Comparison of ENCODE assay signal across 8 cellular contexts in the genomic region with DNA sequence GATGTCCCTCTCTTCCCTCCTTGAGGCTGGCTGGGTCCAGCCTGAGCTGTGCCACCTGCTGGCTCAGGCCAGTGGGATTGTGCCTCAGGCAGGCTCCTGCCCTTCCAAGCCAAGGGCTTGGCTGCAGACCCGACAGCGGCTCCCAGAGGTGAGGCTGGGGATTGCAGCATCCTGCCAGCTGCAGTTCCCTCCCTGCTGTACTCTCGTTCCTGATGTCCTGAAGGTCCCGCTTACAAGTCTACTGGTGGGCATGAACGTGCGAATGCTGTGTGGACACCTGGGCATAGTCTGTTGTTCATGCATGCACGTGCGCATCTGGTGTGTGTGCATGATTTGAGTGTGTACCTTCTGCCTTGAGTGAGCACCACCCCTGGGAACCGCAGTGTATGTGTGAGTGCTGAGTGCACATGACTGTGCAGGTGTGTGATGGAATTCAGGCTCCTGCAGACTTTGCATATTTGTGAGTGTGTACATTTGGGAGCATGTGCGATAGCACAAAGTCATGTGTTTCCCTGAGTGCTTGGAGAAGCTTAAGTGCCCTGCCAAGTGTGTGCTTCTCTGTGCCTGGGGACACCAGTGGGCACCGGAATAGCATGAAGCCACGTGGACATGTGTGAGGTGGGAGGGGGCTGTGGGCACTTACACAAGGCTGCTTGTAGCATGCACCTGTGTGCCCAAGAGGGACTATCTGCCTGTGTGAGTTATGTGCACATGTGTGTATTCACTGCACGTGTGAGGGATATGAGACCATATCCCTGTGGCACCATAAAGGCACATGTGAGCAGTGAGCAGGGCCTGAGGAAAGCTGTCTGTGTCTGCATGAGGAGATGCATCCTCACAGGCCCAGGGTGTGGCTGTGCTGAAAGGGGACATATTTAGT. TPM values are rescaled to one million over a fixed set of nuclear protein-coding genes. Genes with fewer than 3 reads are reported as not detected.
DNase-seq lines count a peak whose midpoint lies in the region; ATAC-seq and TF ChIP-seq lines count a peak whose summit lies in the region.
"Had no signal": no experiment of that assay in that cellular context is flagged by ENCODE, and none has a peak within 500 bp of the region (broad histone marks: within the 10 kb centered on the region; RNA-seq: fewer than 3 reads in every experiment).

No MANE protein-coding gene starts in this region.

- H3K27me3 ChIP-seq in SJSA1 (replicated peaks), result no peaks in the 10 kb centered on the region
- H3K27me3 ChIP-seq in left ventricle myocardium inferior (ENCODE audit: low read depth), result peaks cover 28% of the 10 kb centered on the region

- H3K36me3 ChIP-seq in SJSA1, result no peaks in the 10 kb centered on the region
- no peaks in the 10 kb centered on the region for H3K36me3 ChIP-seq in left ventricle myocardium inferior

- intact Hi-C loops in left ventricle myocardium inferior (cut with micrococcal nuclease), result no loop called here

- TF ChIP-seq CTCF in GM10266 (IDR thresholded peaks at IDR 0.05; ENCODE audit: control insufficient read depth, insufficient read depth, low read depth, missing control alignments), result peak; percentile 80
- TF ChIP-seq CTCF in left ventricle myocardium inferior (IDR thresholded peaks at IDR 0.05; ENCODE audit: borderline replicate concordance), result peak; percentile 97
- TF ChIP-seq CTCF in retinal pigment epithelial cell (conservative IDR thresholded peaks at IDR 0.05; ENCODE audit: low read depth, low read length), result peak; percentile 100

- H3K9me3 ChIP-seq in SJSA1 (replicated peaks) (no peaks in the 10 kb centered on the region), left ventricle myocardium inferior (replicated peaks) (no peaks in the 10 kb centered on the region)

- in situ Hi-C loops in KBM-7 (cut with MboI; ENCODE audit: low pct_unique_long_range_greater_than_20kb, low sequenced_read_pairs), result no loop called here

- H3K4me3 ChIP-seq in SJSA1 (no peak overlapping the region), left ventricle myocardium inferior (no peak overlapping the region), retinal pigment epithelial cell (ENCODE audit: low read length) (no peak overlapping the region)

- H3K27ac ChIP-seq in SJSA1 (no peak overlapping the region), left ventricle myocardium inferior (replicated peaks) (no peak overlapping the region)

- H3K4me1 ChIP-seq in SJSA1 (replicated peaks) (peaks cover 39% of the 10 kb centered on the region), left ventricle myocardium inferior (peaks cover 7% of the 10 kb centered on the region)

- DNase-seq in GM10266 (ENCODE audit: extremely low spot score), result peak; percentile 58
- DNase-seq in KBM-7, result peak; percentile 85
- peak; percentile 71 to 87 for DNase-seq in SJSA1 (ENCODE audit: low read depth in 1 of 2, low spot score in 2 of 2)
- peak; percentile 38 for DNase-seq in amniotic stem cell (lab: John Stamatoyannopoulos, UW)
- DNase-seq in left ventricle myocardium inferior, result peak; percentile 70
- DNase-seq in retinal pigment epithelial cell (ENCODE audit: low read depth), result no peak

- ATAC-seq in GM21360 (IDR thresholded peaks at IDR 0.05; ENCODE audit: unreplicated experiment), result no peak

RNA-seq across cellular contexts. Expression of gene KRT7, which starts 19.3 kb away (rescaled TPM):
- total RNA-seq in SJSA1 (2014; rRNA removed; shearing (Covaris generic)), result 2.1 and 16.1 TPM in 2 replicates
- not detected for total RNA-seq in left ventricle myocardium inferior
- total RNA-seq: frontal cortex had no signal

RNA-seq across cellular contexts. Expression of gene KRT80, which starts 22.0 kb away (rescaled TPM):
- 1.5 and 4.0 TPM in 2 replicates for total RNA-seq in SJSA1 (2014; rRNA removed; shearing (Covaris generic))
- not detected for total RNA-seq in left ventricle myocardium inferior
- total RNA-seq: frontal cortex had no signal
